ENCODE assay signal across 11 cellular contexts in genomic region chr3:190491533-190492054, GRCh38. TPM values are rescaled to one million over a fixed set of nuclear protein-coding genes. Genes with fewer than 3 reads are reported as not detected.
DNase-seq lines count a peak whose midpoint lies in the region; ATAC-seq and TF ChIP-seq lines count a peak whose summit lies in the region.
"Had no signal": no experiment of that assay in that cellular context is flagged by ENCODE, and none has a peak within 500 bp of the region (broad histone marks: within the 10 kb centered on the region; RNA-seq: fewer than 3 reads in every experiment).

No MANE protein-coding gene starts in this region.

- H3K9me3 ChIP-seq in psoas muscle = no peaks in the 10 kb centered on the region

- H3K4me1 ChIP-seq in psoas muscle = peaks cover 7% of the 10 kb centered on the region

- H3K4me3 ChIP-seq in epithelial cell of esophagus (ENCODE audit: low read length) = no peak overlapping the region
- H3K4me3 ChIP-seq in psoas muscle = no peak overlapping the region

- peak; percentile 17 to 34 for DNase-seq in activated CD4-positive, alpha-beta T cell treated with anti-CD3 and anti-CD28 coated beads, Interleukin-2, amount 50 U/mL, for 48 hours
- no peak for DNase-seq in activated CD4-positive, alpha-beta T cell treated with anti-CD3 and anti-CD28 coated beads, Interleukin-2, amount 50 U/mL, for 4 hours
- DNase-seq in HK-2 (ENCODE audit: unreplicated experiment) (peak; percentile 56), epithelial cell of esophagus (ENCODE audit: low read depth) (peak; percentile 76), psoas muscle (peak in 1 of 2 donors; percentile 54), RWPE1 (ENCODE audit: low spot score) (no peak), middle frontal gyrus (ENCODE audit: extremely low spot score, low spot score) (no peak)
- DNase-seq: NCI-H2171 treated with DMSO at 0.1 percent for 48 hours, nephron progenitor cell had no signal

- 53 to 75% (median 68%) methylated on average over 4 of the region's 4 CpGs for WGBS in psoas muscle, 3 donors

- POLR2A ChIA-PET in RWPE1 (lab: Yijun Ruan, JAX; ENCODE audit: low non-redundant PET) = no interaction called here

- CTCF ChIA-PET in RWPE1 (lab: Yijun Ruan, JAX) = interaction anchor here (0.6 kb wide), 1 partner anchor 108 kb away, joined by 3 read pairs; no protein-coding TSS in a partner anchor

- TF ChIP-seq CTCF in epithelial cell of esophagus (IDR thresholded peaks at IDR 0.05; ENCODE audit: insufficient read depth, low read depth, low read length, missing control alignments) = no peak
- no peak for TF ChIP-seq CTCF in psoas muscle (IDR thresholded peaks at IDR 0.05)
- TF ChIP-seq CTCF in RWPE1 (conservative IDR thresholded peaks at IDR 0.05; ENCODE audit: low read depth) = no peak

- intact Hi-C loops in psoas muscle (cut with DNase I) = no loop called here

- no peaks in the 10 kb centered on the region for H3K36me3 ChIP-seq in psoas muscle (ENCODE audit: insufficient read depth in 1 of 2, low read depth in 1 of 2)

- ATAC-seq in psoas muscle = peak; percentile 88 to 93 (median 91)
- no peak for ATAC-seq in HG03095 (IDR thresholded peaks at IDR 0.05; ENCODE audit: unreplicated experiment)

- peaks cover 0 to 7% (median 0%) of the 10 kb centered on the region in 3 donors for H3K27me3 ChIP-seq in psoas muscle (ENCODE audit: insufficient read depth in 3 of 3, low read length in 2 of 3)

- H3K27ac ChIP-seq in psoas muscle (peak overlapping the region; percentile 44), RWPE1 (no peak overlapping the region)
- H3K27ac ChIP-seq: KMS-11 had no signal

RNA-seq across cellular contexts. Expression of gene IL1RAP, which starts 22.3 kb away (rescaled TPM):
- total RNA-seq in psoas muscle = 1 to 10 TPM; 2.1 to 5.2 (median 4.6) TPM
- polyA plus RNA-seq in psoas muscle = 1 to 10 TPM in 2 of 3 donors, under 1 TPM in 1; 0.70 to 6.3 (median 1.1) TPM

RNA-seq across cellular contexts. Expression of gene TMEM207, which starts 41.9 kb away (rescaled TPM):
- total RNA-seq in psoas muscle = not detected
- polyA plus RNA-seq in psoas muscle = not detected

Comparison
In these comparisons a context has a peak if more than half of its experiments do, and no peak if none do; other contexts are left out.
1. DNase-seq: peak in activated CD4-positive, alpha-beta T cell treated with anti-CD3 and anti-CD28 coated beads, Interleukin-2, amount 50 U/mL, for 48 hours (2 of 2), HK-2 (single experiment) and epithelial cell of esophagus (single experiment); none in activated CD4-positive, alpha-beta T cell treated with anti-CD3 and anti-CD28 coated beads, Interleukin-2, amount 50 U/mL, for 4 hours (0 of 2), RWPE1 (single experiment) and middle frontal gyrus (single experiment).